In genomic region chr11:37323843-37324242, GRCh38 we compare ENCODE assay signal across 27 cellular contexts.
"Had no signal": no experiment of that assay in that cellular context is flagged by ENCODE, and none has a peak within 500 bp of the region (broad histone marks: within the 10 kb centered on the region; RNA-seq: fewer than 3 reads in every experiment).

No MANE protein-coding gene starts in this region.

- FAIRE-seq: colon, endometrium, endothelial cell of umbilical vein, frontal cortex had no signal

- DNase-seq: colonic mucosa; cortex of kidney; dermis blood vessel endothelial cell; dorsolateral prefrontal cortex; effector CD4-positive, alpha-beta T cell; effector CD8-positive, alpha-beta T cell; effector memory CD4-positive, alpha-beta T cell; effector memory CD8-positive, alpha-beta T cell; endodermal cell; erythroblast; esophagus squamous epithelium; foreskin fibroblast; foreskin keratinocyte; foreskin melanocyte; gastrocnemius medialis; glutamatergic neuron; head of caudate nucleus; heart left ventricle had no signal

- H3K27ac ChIP-seq: colonic mucosa, coronary artery, dorsolateral prefrontal cortex, epithelial cell of prostate, esophagus muscularis mucosa, esophagus squamous epithelium, foreskin keratinocyte, gastrocnemius medialis, gastroesophageal sphincter, heart left ventricle had no signal

- H3K27me3 ChIP-seq: colonic mucosa, esophagus muscularis mucosa, esophagus squamous epithelium, foreskin keratinocyte, gastrocnemius medialis, gastroesophageal sphincter, heart left ventricle had no signal

- H3K4me3 ChIP-seq: colonic mucosa, coronary artery, dorsolateral prefrontal cortex, esophagus muscularis mucosa, esophagus squamous epithelium, gastrocnemius medialis, gastroesophageal sphincter, heart left ventricle had no signal

- H3K9me3 ChIP-seq: colonic mucosa, esophagus muscularis mucosa, esophagus squamous epithelium, gastrocnemius medialis, gastroesophageal sphincter, heart left ventricle had no signal

- H3K4me1 ChIP-seq: colonic mucosa, esophagus muscularis mucosa, esophagus squamous epithelium, gastrocnemius medialis, gastroesophageal sphincter, heart left ventricle had no signal

- H3K36me3 ChIP-seq: colonic mucosa, esophagus muscularis mucosa, esophagus squamous epithelium, gastrocnemius medialis, gastroesophageal sphincter, heart left ventricle had no signal

- ATAC-seq: effector memory CD8-positive, alpha-beta T cell; esophagus mucosa; foreskin keratinocyte; gastrocnemius medialis; gastroesophageal sphincter; heart left ventricle had no signal
